Comparison of ENCODE assay signal across 27 cellular contexts in genomic region chr5:32130865-32131264, GRCh38. TPM values are rescaled to one million over a fixed set of nuclear protein-coding genes. Genes with fewer than 3 reads are reported as not detected.
A peak's percentile ranks its signal among the peaks of the same experiment; 100 is the strongest.
DNase-seq lines count a peak whose midpoint lies in the region; ATAC-seq and TF ChIP-seq lines count a peak whose summit lies in the region.
"Had no signal": no experiment of that assay in that cellular context is flagged by ENCODE, and none has a peak within 500 bp of the region (broad histone marks: within the 10 kb centered on the region; RNA-seq: fewer than 3 reads in every experiment).

No MANE protein-coding gene starts in this region.

- H3K27ac Mint-ChIP-seq in CD4-positive, alpha-beta T cell = peak overlapping the region; percentile 39
- H3K27ac Mint-ChIP-seq: dendritic cell treated with granulocyte-macrophage colony-stimulating factor and Interleukin-4, amounts not matched to agents 40 ng/mL and 50 ng/mL, for 4 days; T-helper 2 cell treated with Interferon-gamma antibody and Interleukin-4, amounts not matched to agents 5 μg/mL and 100 μg/mL, for 36 hours had no signal

- H3K4me1 Mint-ChIP-seq in CD4-positive, alpha-beta T cell (ENCODE audit: low read depth) = peaks cover 67% of the 10 kb centered on the region

- H3K27ac ChIP-seq in CD4-positive, alpha-beta T cell (ENCODE audit: low read depth, low read length) = no peak overlapping the region
- peak overlapping the region in 3 of 4 donors; percentile 2 to 8 (median 7) for H3K27ac ChIP-seq in gastrocnemius medialis
- H3K27ac ChIP-seq in right lobe of liver = no peak overlapping the region
- H3K27ac ChIP-seq: BLaER1 treated with 17β-estradiol and CSF1 and Interleukin-3, amounts not matched to agents 10 nM and 100 nM; Peyer's patch; thyroid gland had no signal

- no peak for DNase-seq in CD4-positive, alpha-beta T cell
- no peak for DNase-seq in HEK293T (ENCODE audit: extremely low spot score)
- DNase-seq in dermis blood vessel endothelial cell = peak; percentile 43
- no peak for DNase-seq in gastrocnemius medialis
- DNase-seq in right lobe of liver = no peak
- no peak for DNase-seq in NCI-H345 treated with DMSO at 0.1 percent for 48 hours (lab: John Stamatoyannopoulos, UW; ENCODE audit: unreplicated experiment)
- DNase-seq: activated CD8-positive, alpha-beta memory T cell treated with anti-CD3 and anti-CD28 coated beads for 24 hours; activated gamma-delta T cell; activated T-cell treated with anti-CD3 and anti-CD28 coated beads for 4 hours; Caco-2; caudate nucleus; DMS53; H9; mesendoderm; NCI-H1417 treated with DMSO at 0.1 percent for 48 hours; NCI-H2081 treated with DMSO at 0.1 percent for 48 hours; NCI-H226; nucleus accumbens; Peyer's patch; SHP77 treated with DMSO at 0.1 percent for 48 hours; stimulated activated naive CD8-positive, alpha-beta T cell treated with anti-CD3 and anti-CD28 coated beads, Interleukin-15, Interleukin-2, amounts not matched to agents 100 U/mL and 50 U/mL, for 24 hours; thyroid gland had no signal

- POLR2A ChIA-PET in CD4-positive, alpha-beta T cell (lab: Charles Lee) = no interaction called here
- POLR2A ChIA-PET in HEK293T (lab: Yijun Ruan, JAX) = interaction anchor here (1.4 kb wide), 1 partner anchor 43 kb away, joined by 3 read pairs; the partner anchor contains the start of gene GOLPH3

- peaks cover 19 to 56% of the 10 kb centered on the region in 2 donors for H3K4me1 ChIP-seq in gastrocnemius medialis
- peaks cover 0 to 14% (median 7%) of the 10 kb centered on the region in 4 donors for H3K4me1 ChIP-seq in right lobe of liver
- H3K4me1 ChIP-seq: Caco-2, Peyer's patch had no signal

- WGBS in right lobe of liver (ENCODE audit: insufficient coverage, low coverage, low lambda C conversion rate, missing lambda C conversion rate) = 85% methylated on average over 3 of the region's 3 CpGs

- TF ChIP-seq CTCF in CD4-positive, alpha-beta T cell (IDR thresholded peaks at IDR 0.05) = no peak
- no peak for TF ChIP-seq CTCF in gastrocnemius medialis (IDR thresholded peaks at IDR 0.05 in 4 of 5, conservative IDR thresholded peaks at IDR 0.05 in 1 of 5)
- TF ChIP-seq CTCF in right lobe of liver (IDR thresholded peaks at IDR 0.05) = no peak

- intact Hi-C loops in CD4-positive, alpha-beta T cell (cut with DNase I, micrococcal nuclease) = no loop called here
- intact Hi-C loops in gastrocnemius medialis (cut with DNase I; ENCODE audit: low total_unique reads) = no loop called here
- intact Hi-C loops in right lobe of liver (cut with DNase I) = no loop called here

- H3K27me3 ChIP-seq in CD4-positive, alpha-beta T cell (ENCODE audit: control insufficient read depth, insufficient read depth, low read length) = no peaks in the 10 kb centered on the region
- H3K27me3 ChIP-seq in gastrocnemius medialis = no peaks in the 10 kb centered on the region
- H3K27me3 ChIP-seq in right lobe of liver = no peaks in the 10 kb centered on the region
- H3K27me3 ChIP-seq: BLaER1 treated with 17β-estradiol and CSF1 and Interleukin-3, amounts not matched to agents 10 nM and 100 nM; Peyer's patch; thyroid gland had no signal

- no peak overlapping the region for H3K4me3 ChIP-seq in gastrocnemius medialis
- no peak overlapping the region for H3K4me3 ChIP-seq in right lobe of liver
- H3K4me3 ChIP-seq: BLaER1 treated with 17β-estradiol and CSF1 and Interleukin-3, amounts not matched to agents 10 nM and 100 nM; Peyer's patch; thyroid gland had no signal

- no peak overlapping the region for H3K4me3 Mint-ChIP-seq in CD4-positive, alpha-beta T cell
- H3K4me3 Mint-ChIP-seq: dendritic cell treated with granulocyte-macrophage colony-stimulating factor and Interleukin-4, amounts not matched to agents 40 ng/mL and 50 ng/mL, for 4 days; H9; T-helper 2 cell treated with Interferon-gamma antibody and Interleukin-4, amounts not matched to agents 5 μg/mL and 100 μg/mL, for 36 hours had no signal

- no peaks in the 10 kb centered on the region for H3K9me3 ChIP-seq in CD4-positive, alpha-beta T cell (ENCODE audit: control insufficient read depth, low read length)
- H3K9me3 ChIP-seq in gastrocnemius medialis (no peaks in the 10 kb centered on the region), right lobe of liver (no peaks in the 10 kb centered on the region)
- H3K9me3 ChIP-seq: BLaER1 treated with 17β-estradiol and CSF1 and Interleukin-3, amounts not matched to agents 10 nM and 100 nM; Caco-2; Peyer's patch; thyroid gland had no signal

- H3K36me3 ChIP-seq in gastrocnemius medialis = peaks cover 0 to 26% of the 10 kb centered on the region in 2 donors
- peaks cover 0 to 28% (median 10%) of the 10 kb centered on the region in 4 donors for H3K36me3 ChIP-seq in right lobe of liver

- ATAC-seq in CD4-positive, alpha-beta T cell (ENCODE audit: poor library complexity) = no peak
- no peak for ATAC-seq in gastrocnemius medialis
- ATAC-seq in right lobe of liver = no peak
- no peak for ATAC-seq in SK-N-SH treated with all-trans-retinoic acid at 6 μM for 48 hours
- ATAC-seq: esophagus mucosa; stimulated activated naive CD8-positive, alpha-beta T cell treated with anti-CD3 and anti-CD28 coated beads, Interleukin-15, Interleukin-2, amounts not matched to agents 100 U/mL and 50 U/mL, for 24 hours had no signal

- no peaks in the 10 kb centered on the region for H3K9me3 Mint-ChIP-seq in CD4-positive, alpha-beta T cell
- H3K9me3 Mint-ChIP-seq: dendritic cell treated with granulocyte-macrophage colony-stimulating factor and Interleukin-4, amounts not matched to agents 40 ng/mL and 50 ng/mL, for 4 days; H9; T-helper 2 cell treated with Interferon-gamma antibody and Interleukin-4, amounts not matched to agents 5 μg/mL and 100 μg/mL, for 36 hours had no signal

- in situ Hi-C loops in gastrocnemius medialis (cut with MboI; ENCODE audit: low sequenced_read_pairs in 4 of 4) = no loop called here

- TF ChIP-seq POLR2A in gastrocnemius medialis (IDR thresholded peaks at IDR 0.05) = no peak
- no peak for TF ChIP-seq POLR2A in right lobe of liver (IDR thresholded peaks at IDR 0.05)

- H3K27me3 Mint-ChIP-seq in CD4-positive, alpha-beta T cell = no peaks in the 10 kb centered on the region
- H3K27me3 Mint-ChIP-seq: dendritic cell treated with granulocyte-macrophage colony-stimulating factor and Interleukin-4, amounts not matched to agents 40 ng/mL and 50 ng/mL, for 4 days had no signal

- H3K36me3 Mint-ChIP-seq in CD4-positive, alpha-beta T cell (ENCODE audit: low read depth) = peaks cover 82% of the 10 kb centered on the region

- CTCF ChIA-PET in CD4-positive, alpha-beta T cell (lab: Charles Lee) = no interaction called here
- CTCF ChIA-PET in HEK293T (lab: Yijun Ruan, JAX) = no interaction called here

TF ChIP-seq in HEK293T, 16 proteins besides CTCF, POLR2A, EP300 and RAD21:
- TF ChIP-seq PKNOX1 (IDR thresholded peaks at IDR 0.05) = peak; percentile 30; the same call in 1 of the 2 replicates
- TF ChIP-seq NFRKB (IDR thresholded peaks at IDR 0.05) = no peak
- no peak for TF ChIP-seq FOXA1 (IDR thresholded peaks at IDR 0.05)
- no peak for TF ChIP-seq FOXM1 (IDR thresholded peaks at IDR 0.05; ENCODE audit: borderline replicate concordance)

TF ChIP-seq in SK-N-SH treated with all-trans-retinoic acid at 6 μM for 48 hours, 23 proteins besides CTCF, POLR2A, EP300 and RAD21:
- TF ChIP-seq TSHZ2 (CRISPR knock-in tag; IDR thresholded peaks at IDR 0.05) (no peak), ZNF70 (CRISPR knock-in tag; IDR thresholded peaks at IDR 0.05) (no peak)

RNA-seq across cellular contexts. Expression of gene GOLPH3, which starts 43.3 kb away (rescaled TPM):
- 10 to 100 TPM; 52.0 to 55.4 TPM for total RNA-seq in CD4-positive, alpha-beta T cell
- total RNA-seq in dermis blood vessel endothelial cell (65.9 and 85.9 TPM in 2 replicates), gastrocnemius medialis (10 to 100 TPM; 34.9 to 77.8 (median 46.1) TPM), right lobe of liver (100 to 1,000 TPM in 3 of 6 experiments, 10 to 100 TPM in 3; 59.1 to 141 (median 95.9) TPM)

Comparison
In these comparisons a context has a peak if more than half of its experiments do, and no peak if none do; other contexts are left out.
1. H3K27ac ChIP-seq: peak in gastrocnemius medialis (3 of 4); none in CD4-positive, alpha-beta T cell (single experiment) and right lobe of liver (0 of 3).